ENCODE assay signal across 8 cellular contexts in the genomic region with DNA sequence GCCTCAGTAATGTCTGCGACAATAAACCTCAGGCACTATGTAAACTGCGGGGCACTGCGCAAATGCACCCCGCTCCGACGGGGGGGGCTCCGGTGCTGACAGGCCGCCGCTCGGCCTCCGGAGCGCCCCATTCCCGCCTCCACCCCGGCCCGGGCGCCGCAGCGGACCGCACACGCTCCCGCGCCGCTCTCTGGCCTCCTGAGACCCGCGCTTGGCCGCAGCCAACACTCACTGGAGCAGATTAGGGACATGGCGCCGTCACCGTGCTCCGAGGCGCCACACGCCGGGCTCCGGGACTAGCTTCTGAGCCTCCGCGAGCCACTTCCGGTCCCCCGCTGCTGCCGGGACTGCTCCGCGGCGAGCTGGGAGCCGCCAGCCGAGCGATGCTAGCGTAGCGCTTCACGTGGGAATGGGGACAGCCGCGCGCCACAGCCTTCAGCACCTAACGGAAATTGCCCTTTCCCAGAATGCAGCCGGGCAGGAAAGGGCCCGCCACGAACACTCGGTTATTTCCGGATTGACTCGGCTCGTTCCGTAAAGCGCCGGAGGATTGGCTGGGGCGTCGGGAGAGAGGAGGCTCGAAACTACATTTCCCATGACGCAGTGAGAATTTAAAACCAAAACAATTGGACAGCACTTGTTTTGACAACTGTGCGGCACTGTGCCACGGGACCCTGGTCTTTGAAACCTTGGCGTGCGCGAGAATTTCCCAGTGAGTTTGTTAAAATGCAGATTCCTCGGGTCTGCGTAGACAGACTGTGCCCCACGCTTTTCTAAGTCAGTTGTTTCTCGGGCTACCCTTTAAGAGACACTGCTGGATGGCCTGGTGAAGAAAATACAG. TPM values are rescaled to one million over a fixed set of nuclear protein-coding genes. Genes with fewer than 3 reads are reported as not detected.
A peak's percentile ranks its signal among the peaks of the same experiment; 100 is the strongest.
DNase-seq lines count a peak whose midpoint lies in the region; ATAC-seq and TF ChIP-seq lines count a peak whose summit lies in the region.

Gene PRPF19 (minus strand): TSS at position 454 of the 841 bp plus-strand sequence. CDS start 203 bp downstream, at position 251.

- DNase-seq in GOT3 (lab: John Stamatoyannopoulos, UW) (peak; percentile 88), LNCaP clone FGC (ENCODE audit: low read depth) (peak; percentile 82), RWPE1 (ENCODE audit: low spot score) (peak; percentile 97), fibroblast of mammary gland (ENCODE audit: low read depth) (peak; percentile 92)
- peak; percentile 98 for DNase-seq in natural killer cell treated with Interleukin-12 subunit alpha and Interleukin-12 subunit beta and Interleukin-15 and Interleukin-18, amount 100 ng/mL, for 72 hours (ENCODE audit: low spot score)
- peak; percentile 99 for DNase-seq in stimulated activated naive CD8-positive, alpha-beta T cell treated with anti-CD3 and anti-CD28 coated beads, Interleukin-15, Interleukin-2, amounts not matched to agents 100 U/mL and 50 U/mL, for 24 hours

- H3K36me3 ChIP-seq in DOHH2 (ENCODE audit: control insufficient read depth, low read length), result peaks cover 54% of the 10 kb centered on the region

- no peaks in the 10 kb centered on the region for H3K27me3 ChIP-seq in DOHH2 (ENCODE audit: control insufficient read depth, low read length)

- peak within 1 kb of the TSS; percentile 91 for H3K4me2 ChIP-seq in DOHH2 (ENCODE audit: low read length)

- H3K27ac Mint-ChIP-seq in activated T-helper 17 cell treated with anti-CD3 and anti-CD28 coated beads, Interleukin-2, amount 50 U/mL, for 72 hours, result peak within 1 kb of the TSS; percentile 97
- peak within 1 kb of the TSS; percentile 87 to 95 for H3K27ac Mint-ChIP-seq in natural killer cell treated with Interleukin-12 subunit alpha and Interleukin-12 subunit beta and Interleukin-15 and Interleukin-18, amount 100 ng/mL, for 72 hours

- H3K27ac ChIP-seq in DOHH2 (ENCODE audit: low read depth, low read length), result peak within 1 kb of the TSS; percentile 89
- peak within 1 kb of the TSS; percentile 97 for H3K27ac ChIP-seq in RWPE1

- peaks cover 11% of the 10 kb centered on the region for H3K9me3 ChIP-seq in DOHH2 (ENCODE audit: control insufficient read depth, insufficient read depth, low read length)

- POLR2A ChIA-PET in RWPE1 (lab: Yijun Ruan, JAX; ENCODE audit: low non-redundant PET), result interaction anchor here (0.8 kb wide), 1 partner anchor 9 kb away, joined by 4 read pairs; no protein-coding TSS in a partner anchor

- no peaks in the 10 kb centered on the region for H3K9me2 ChIP-seq in DOHH2 (replicated peaks; ENCODE audit: control insufficient read depth, low read length)

- no peaks in the 10 kb centered on the region for H3K9me3 Mint-ChIP-seq in activated T-helper 17 cell treated with anti-CD3 and anti-CD28 coated beads, Interleukin-2, amount 50 U/mL, for 72 hours
- H3K9me3 Mint-ChIP-seq in natural killer cell treated with Interleukin-12 subunit alpha and Interleukin-12 subunit beta and Interleukin-15 and Interleukin-18, amount 100 ng/mL, for 72 hours, result no peaks in the 10 kb centered on the region

- CTCF ChIA-PET in RWPE1 (lab: Yijun Ruan, JAX), result interaction anchor here (1.6 kb wide), 1 partner anchor 75 kb away, joined by 5 read pairs; no protein-coding TSS in a partner anchor

- H3K36me3 Mint-ChIP-seq in activated T-helper 17 cell treated with anti-CD3 and anti-CD28 coated beads, Interleukin-2, amount 50 U/mL, for 72 hours (ENCODE audit: low read depth), result peaks cover 49% of the 10 kb centered on the region
- H3K36me3 Mint-ChIP-seq in natural killer cell treated with Interleukin-12 subunit alpha and Interleukin-12 subunit beta and Interleukin-15 and Interleukin-18, amount 100 ng/mL, for 72 hours, result no peaks in the 10 kb centered on the region

- no peaks in the 10 kb centered on the region for H3K27me3 Mint-ChIP-seq in activated T-helper 17 cell treated with anti-CD3 and anti-CD28 coated beads, Interleukin-2, amount 50 U/mL, for 72 hours
- H3K27me3 Mint-ChIP-seq in natural killer cell treated with Interleukin-12 subunit alpha and Interleukin-12 subunit beta and Interleukin-15 and Interleukin-18, amount 100 ng/mL, for 72 hours, result no peaks in the 10 kb centered on the region

- TF ChIP-seq CTCF in DOHH2 (IDR thresholded peaks at IDR 0.05; ENCODE audit: low read depth, low read length, poor library complexity, severe bottlenecking) (peak; percentile 9), LNCaP clone FGC (IDR thresholded peaks at IDR 0.05; ENCODE audit: control insufficient read depth, extremely low read depth, insufficient read depth) (no peak), RWPE1 (conservative IDR thresholded peaks at IDR 0.05; ENCODE audit: low read depth) (no peak), fibroblast of mammary gland (conservative IDR thresholded peaks at IDR 0.05; ENCODE audit: control insufficient read depth, insufficient read depth, low read depth, low read length) (no peak)

- peaks cover 42% of the 10 kb centered on the region for H3K79me2 ChIP-seq in DOHH2 (ENCODE audit: control insufficient read depth, low read length)

- ATAC-seq in activated T-helper 17 cell treated with anti-CD3 and anti-CD28 coated beads, Interleukin-2, amount 50 U/mL, for 72 hours (replicated peaks), result peak; percentile 94
- peak; percentile 96 to 98 for ATAC-seq in natural killer cell treated with Interleukin-12 subunit alpha and Interleukin-12 subunit beta and Interleukin-15 and Interleukin-18, amount 100 ng/mL, for 72 hours
- ATAC-seq in stimulated activated naive CD8-positive, alpha-beta T cell treated with anti-CD3 and anti-CD28 coated beads, Interleukin-15, Interleukin-2, amounts not matched to agents 100 U/mL and 50 U/mL, for 24 hours, result peak; percentile 94

- H3K4me3 ChIP-seq in DOHH2 (ENCODE audit: low read length) (peak within 1 kb of the TSS; percentile 86), LNCaP clone FGC (ENCODE audit: low read depth, low read length) (peak within 1 kb of the TSS; percentile 71), fibroblast of mammary gland (ENCODE audit: control insufficient read depth, low read depth, low read length) (peak within 1 kb of the TSS; percentile 75)

- peaks cover 42% of the 10 kb centered on the region for H3K4me1 ChIP-seq in DOHH2 (ENCODE audit: control insufficient read depth, low read length)

- H3K4me1 Mint-ChIP-seq in activated T-helper 17 cell treated with anti-CD3 and anti-CD28 coated beads, Interleukin-2, amount 50 U/mL, for 72 hours, result peaks cover 25% of the 10 kb centered on the region
- H3K4me1 Mint-ChIP-seq in natural killer cell treated with Interleukin-12 subunit alpha and Interleukin-12 subunit beta and Interleukin-15 and Interleukin-18, amount 100 ng/mL, for 72 hours (ENCODE audit: low read depth in 2 of 2), result peaks cover 26 to 31% of the 10 kb centered on the region in 2 donors

- H3F3A ChIP-seq in DOHH2 (ENCODE audit: control insufficient read depth, insufficient read depth), result peaks cover 12% of the 10 kb centered on the region

- peak within 1 kb of the TSS; percentile 98 for H3K4me3 Mint-ChIP-seq in activated T-helper 17 cell treated with anti-CD3 and anti-CD28 coated beads, Interleukin-2, amount 50 U/mL, for 72 hours
- H3K4me3 Mint-ChIP-seq in natural killer cell treated with Interleukin-12 subunit alpha and Interleukin-12 subunit beta and Interleukin-15 and Interleukin-18, amount 100 ng/mL, for 72 hours, result peak within 1 kb of the TSS; percentile 92

- peaks cover 11% of the 10 kb centered on the region for H4K20me1 ChIP-seq in DOHH2 (ENCODE audit: control insufficient read depth, insufficient read depth, low read depth, low read length)

RNA-seq across cellular contexts. Expression of gene PRPF19, which starts in this region (rescaled TPM):
- total RNA-seq in activated T-helper 17 cell treated with anti-CD3 and anti-CD28 coated beads, Interleukin-2, amount 50 U/mL, for 72 hours, result 100 to 1,000 TPM in 1 of 2 donors, 10 to 100 TPM in 1; 80.2 to 165 TPM
- total RNA-seq in natural killer cell treated with Interleukin-12 subunit alpha and Interleukin-12 subunit beta and Interleukin-15 and Interleukin-18, amount 100 ng/mL, for 72 hours, result 100 to 1,000 TPM; 110 to 182 TPM

Comparison
In these comparisons a context has a peak if more than half of its experiments do, and no peak if none do; other contexts are left out.
1. Peak in every context shown above with its lines: DNase-seq, ATAC-seq, H3K4me3 ChIP-seq and H3K27ac ChIP-seq.